17 cellular contexts compared by ENCODE assay signal in genomic region chr6:71410681-71411080, GRCh38.
DNase-seq lines count a peak whose midpoint lies in the region; ATAC-seq, FAIRE-seq and TF ChIP-seq lines count a peak whose summit lies in the region.
"Had no signal": no experiment of that assay in that cellular context is flagged by ENCODE, and none has a peak within 500 bp of the region (broad histone marks: within the 10 kb centered on the region; RNA-seq: fewer than 3 reads in every experiment).

No MANE protein-coding gene starts in this region.

- TF ChIP-seq POLR2A in breast epithelium (IDR thresholded peaks at IDR 0.05) = no peak

- ATAC-seq in HG03175 (IDR thresholded peaks at IDR 0.05; ENCODE audit: unreplicated experiment) = no peak
- ATAC-seq: GM23338 had no signal

- no peak overlapping the region for H2AFZ ChIP-seq in astrocyte (ENCODE audit: low read depth, low read length)
- H2AFZ ChIP-seq: GM23338 had no signal

- no peaks in the 10 kb centered on the region for H4K20me1 ChIP-seq in astrocyte (ENCODE audit: insufficient read depth, low read length)

- no peaks in the 10 kb centered on the region for H3K36me3 ChIP-seq in breast epithelium
- H3K36me3 ChIP-seq in astrocyte (ENCODE audit: insufficient read depth, low read length) = peaks cover 14% of the 10 kb centered on the region
- peaks cover 4 to 10% (median 9%) of the 10 kb centered on the region in 3 donors for H3K36me3 ChIP-seq in tibial artery
- H3K36me3 ChIP-seq: colonic mucosa, ovary, transverse colon had no signal

- H3K4me3 Mint-ChIP-seq in MCF 10A (ENCODE audit: unreplicated experiment) (no peak overlapping the region), astrocyte (ENCODE audit: unreplicated experiment) (no peak overlapping the region)
- H3K4me3 Mint-ChIP-seq: GM23338 had no signal

- H3K4me3 ChIP-seq in breast epithelium (no peak overlapping the region), astrocyte (ENCODE audit: insufficient read depth, low read depth, low read length) (no peak overlapping the region), tibial artery (no peak overlapping the region)
- H3K4me3 ChIP-seq: colonic mucosa, GM23338, heart left ventricle, ovary, transverse colon had no signal

- FAIRE-seq in astrocyte (lab: Jason Lieb, UNC) (no peak), D721Med (lab: Jason Lieb, UNC) (no peak)

- H3K27me3 ChIP-seq in breast epithelium (no peaks in the 10 kb centered on the region), astrocyte (ENCODE audit: insufficient read depth, low read length) (no peaks in the 10 kb centered on the region), tibial artery (no peaks in the 10 kb centered on the region)
- H3K27me3 ChIP-seq: colonic mucosa, heart left ventricle, ovary, transverse colon had no signal

- peaks cover 72% of the 10 kb centered on the region for H3K79me2 ChIP-seq in astrocyte (ENCODE audit: insufficient read depth, low read length)

- no peak overlapping the region for H3K27ac ChIP-seq in breast epithelium
- peak overlapping the region; percentile 32 for H3K27ac ChIP-seq in astrocyte (ENCODE audit: low read depth, low read length)
- peak overlapping the region; percentile 56 for H3K27ac ChIP-seq in tibial artery
- H3K27ac ChIP-seq: 22Rv1, colonic mucosa, ovary, transverse colon had no signal

- peak overlapping the region; percentile 11 for H3K27ac Mint-ChIP-seq in MCF 10A (ENCODE audit: low read depth, unreplicated experiment)
- peak overlapping the region; percentile 49 for H3K27ac Mint-ChIP-seq in astrocyte (ENCODE audit: unreplicated experiment)
- H3K27ac Mint-ChIP-seq: GM23338 had no signal

- no peak overlapping the region for H3K9ac ChIP-seq in astrocyte (ENCODE audit: low read length)

- H3K9me3 Mint-ChIP-seq in MCF 10A (ENCODE audit: unreplicated experiment) (no peaks in the 10 kb centered on the region), astrocyte (ENCODE audit: unreplicated experiment) (no peaks in the 10 kb centered on the region)
- H3K9me3 Mint-ChIP-seq: GM23338 had no signal

- peak overlapping the region; percentile 20 for H3K4me2 ChIP-seq in astrocyte (ENCODE audit: low read length)
- H3K4me2 ChIP-seq: GM23338 had no signal

- H3K36me3 Mint-ChIP-seq in MCF 10A (ENCODE audit: insufficient read depth, unreplicated experiment) (peaks cover 27% of the 10 kb centered on the region), astrocyte (ENCODE audit: low read depth, unreplicated experiment) (peaks cover 17% of the 10 kb centered on the region)

- H3K27me3 Mint-ChIP-seq in MCF 10A (ENCODE audit: insufficient read depth, unreplicated experiment) (no peaks in the 10 kb centered on the region), astrocyte (ENCODE audit: low read depth, unreplicated experiment) (no peaks in the 10 kb centered on the region)

- POLR2A ChIA-PET in MCF 10A (lab: Yijun Ruan, JAX) = interaction anchor here (0.7 to 5.0 kb wide), 3 partner anchors 10 to 23 kb away, joined by 3 to 24 read pairs (median 3); no protein-coding TSS in a partner anchor

- H3K4me1 Mint-ChIP-seq in MCF 10A (ENCODE audit: insufficient read depth, unreplicated experiment) (peaks cover 20% of the 10 kb centered on the region), astrocyte (ENCODE audit: low read depth, unreplicated experiment) (peaks cover 67% of the 10 kb centered on the region)

- intact Hi-C loops in MCF 10A (cut with micrococcal nuclease) = no loop called here
- intact Hi-C loops in breast epithelium (cut with DNase I; ENCODE audit: low total_unique reads) = no loop called here
- intact Hi-C loops in tibial artery (cut with DNase I; ENCODE audit: low total_unique reads) = no loop called here

- no TSS peak for BruUV-seq in MCF 10A (replicated peaks; lab: Mats Ljungman, UMichigan)

- H3K9me3 ChIP-seq in breast epithelium (no peaks in the 10 kb centered on the region), astrocyte (ENCODE audit: insufficient read depth, low read depth, low read length) (no peaks in the 10 kb centered on the region), tibial artery (no peaks in the 10 kb centered on the region)
- H3K9me3 ChIP-seq: colonic mucosa, heart left ventricle, ovary, transverse colon had no signal

- H3K4me1 ChIP-seq in breast epithelium (peaks cover 0 to 6% of the 10 kb centered on the region in 2 donors), astrocyte (ENCODE audit: insufficient read depth, low read length) (peaks cover 48% of the 10 kb centered on the region), tibial artery (peaks cover 0 to 76% (median 31%) of the 10 kb centered on the region in 4 donors)
- H3K4me1 ChIP-seq: colonic mucosa had no signal

- no peak for DNase-seq in MCF 10A (ENCODE audit: unreplicated experiment)
- DNase-seq in breast epithelium (ENCODE audit: low spot score in 2 of 2) = no peak
- DNase-seq in astrocyte (ENCODE audit: low read depth) = peak; percentile 64
- DNase-seq in kidney glomerular epithelial cell (lab: John Stamatoyannopoulos, UW) = peak; percentile 8
- no peak for DNase-seq in tibial artery
- DNase-seq in D721Med (ENCODE audit: insufficient read length, low spot score) = no peak
- DNase-seq in RKO (ENCODE audit: low spot score) = no peak
- DNase-seq: colonic mucosa; islet precursor cell; NCI-H1694; NK-92 treated with Interleukin-12 subunit alpha and Interleukin-12 subunit beta, amount 100 ng/mL, for 24 hours; ovary; transverse colon had no signal

- CTCF ChIA-PET in MCF 10A (lab: Yijun Ruan, JAX) = interaction anchor here (0.6 to 1.9 kb wide), 3 partner anchors 9 to 130 kb away, joined by 3 to 7 read pairs (median 5); no protein-coding TSS in a partner anchor

- no peak for TF ChIP-seq CTCF in MCF 10A (IDR thresholded peaks at IDR 0.05; ENCODE audit: unreplicated experiment)
- TF ChIP-seq CTCF in breast epithelium (IDR thresholded peaks at IDR 0.05) = no peak
- TF ChIP-seq CTCF in astrocyte (IDR thresholded peaks at IDR 0.05; ENCODE audit: insufficient read depth, low read depth, low read length) = no peak
- TF ChIP-seq CTCF in tibial artery (IDR thresholded peaks at IDR 0.05) = no peak
- no peak for TF ChIP-seq CTCF in D721Med (IDR thresholded peaks at IDR 0.05; ENCODE audit: insufficient read depth, missing control alignments)

Comparison
In these comparisons a context has a peak if more than half of its experiments do, and no peak if none do; other contexts are left out.
1. DNase-seq: peak in astrocyte (single experiment) and kidney glomerular epithelial cell (single experiment); none in MCF 10A (single experiment), breast epithelium (0 of 2), tibial artery (0 of 2), D721Med (single experiment) and RKO (single experiment).
2. H3K27ac ChIP-seq: peak in astrocyte (single experiment) and tibial artery (2 of 2); none in breast epithelium (0 of 2).